In the genomic region with DNA sequence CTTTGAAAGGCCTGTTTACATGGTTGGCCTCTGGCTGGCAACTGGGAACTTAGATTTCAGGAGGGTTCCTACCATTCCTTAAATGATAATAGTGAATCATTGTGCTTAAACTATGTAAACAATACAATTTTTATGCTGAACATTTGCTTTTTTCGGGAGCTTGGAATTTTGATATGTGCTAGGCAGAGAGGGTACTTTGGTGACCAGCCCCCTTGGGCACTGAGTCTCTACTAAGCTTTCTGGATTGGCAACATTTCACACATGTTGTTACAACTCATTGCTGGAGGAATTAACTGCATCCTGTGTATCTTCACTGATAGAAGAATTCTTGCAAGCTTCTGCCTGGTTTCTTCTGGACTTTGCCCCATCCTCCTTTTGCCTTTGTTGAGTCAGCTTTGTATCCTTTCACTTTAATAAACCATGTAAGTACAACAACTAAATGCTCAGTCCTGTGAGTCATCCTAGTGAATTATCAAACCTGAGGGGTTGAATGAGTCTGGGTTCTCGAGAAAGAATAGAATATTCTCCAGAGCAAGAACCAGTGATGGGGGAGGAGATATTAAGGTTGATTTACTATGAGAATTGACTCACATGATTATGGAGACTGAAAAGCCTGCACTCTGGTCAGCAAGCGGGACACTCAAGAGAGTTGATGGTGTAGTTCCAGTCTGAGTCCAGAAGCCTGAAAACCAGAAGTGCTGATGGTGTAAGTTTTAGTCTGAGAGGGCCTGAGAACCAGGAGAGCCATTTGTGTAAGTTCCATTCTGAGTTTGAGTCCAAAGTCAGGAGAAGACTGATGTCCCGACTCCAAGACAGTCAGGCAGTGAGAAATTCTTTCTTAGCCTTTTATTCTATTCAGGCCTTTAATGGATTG, we compare ENCODE assay signal across 15 cellular contexts. TPM values are rescaled to one million over a fixed set of nuclear protein-coding genes. Genes with fewer than 3 reads are reported as not detected.
DNase-seq lines count a peak whose midpoint lies in the region; ATAC-seq and TF ChIP-seq lines count a peak whose summit lies in the region.
"Had no signal": no experiment of that assay in that cellular context is flagged by ENCODE, and none has a peak within 500 bp of the region (broad histone marks: within the 10 kb centered on the region; RNA-seq: fewer than 3 reads in every experiment).

No MANE protein-coding gene starts in this region.

- peaks cover 26% of the 10 kb centered on the region for H3K4me1 Mint-ChIP-seq in nephron

- no peaks in the 10 kb centered on the region for H3K27me3 ChIP-seq in Peyer's patch
- H3K27me3 ChIP-seq: upper lobe of left lung had no signal

- no peaks in the 10 kb centered on the region for H3K9me3 ChIP-seq in Peyer's patch
- H3K9me3 ChIP-seq: upper lobe of left lung had no signal

- no peak overlapping the region for H3K4me3 ChIP-seq in Peyer's patch
- H3K4me3 ChIP-seq: upper lobe of left lung had no signal

- H3K27ac ChIP-seq in Peyer's patch: peak overlapping the region in 3 of 4 donors; percentile 30 to 64 (median 48)
- no peak overlapping the region for H3K27ac ChIP-seq in substantia nigra (ENCODE audit: low read depth, low read length, poor library complexity, severe bottlenecking)
- H3K27ac ChIP-seq: upper lobe of left lung had no signal

- peaks cover 0 to 32% (median 0%) of the 10 kb centered on the region in 3 donors for H3K36me3 ChIP-seq in Peyer's patch

- peak overlapping the region; percentile 91 to 94 (median 92) for H3K27ac Mint-ChIP-seq in nephron
- H3K27ac Mint-ChIP-seq: activated CD4-positive, alpha-beta T cell treated with anti-CD3 and anti-CD28 coated beads, Interleukin-2, amount 10 ng/mL, durations not matched to agents 7 days and 5 days had no signal

- H3K4me1 ChIP-seq in Peyer's patch: peaks cover 0 to 16% (median 0%) of the 10 kb centered on the region in 4 donors

- TF ChIP-seq CTCF in Peyer's patch (IDR thresholded peaks at IDR 0.05) (no peak), nephron (IDR thresholded peaks at IDR 0.05; ENCODE audit: unreplicated experiment in 3 of 3) (no peak)

- peaks cover 26% of the 10 kb centered on the region for H3K36me3 Mint-ChIP-seq in nephron (ENCODE audit: low read depth)

- H3K27me3 Mint-ChIP-seq in nephron (ENCODE audit: low read depth): no peaks in the 10 kb centered on the region
- H3K27me3 Mint-ChIP-seq: activated CD4-positive, alpha-beta T cell treated with anti-CD3 and anti-CD28 coated beads, Interleukin-2, amount 10 ng/mL, durations not matched to agents 7 days and 5 days had no signal

- ATAC-seq in esophagus mucosa (peak; percentile 71), GM18520 (IDR thresholded peaks at IDR 0.05; ENCODE audit: unreplicated experiment) (no peak)
- ATAC-seq: Right ventricle myocardium inferior had no signal

- no peak for TF ChIP-seq POLR2A in Peyer's patch (IDR thresholded peaks at IDR 0.05)

- DNase-seq in DMS53 (lab: John Stamatoyannopoulos, UW) (peak; percentile 71), Peyer's patch (peak in 1 of 3 donors; percentile 65), substantia nigra (lab: John Stamatoyannopoulos, UW) (no peak)
- no peak for DNase-seq in activated CD4-positive, alpha-beta T cell treated with anti-CD3 and anti-CD28 coated beads, Interleukin-2, amount 50 U/mL, for 48 hours
- no peak for DNase-seq in activated CD4-positive, alpha-beta T cell treated with anti-CD3 and anti-CD28 coated beads for 48 hours
- DNase-seq: activated CD4-positive, alpha-beta T cell treated with anti-CD3 and anti-CD28 coated beads, Interleukin-2, amount 10 ng/mL, durations not matched to agents 7 days and 5 days; hippocampal formation; NCI-H2081 treated with DMSO at 0.1 percent for 48 hours; upper lobe of left lung had no signal

- H3K9me3 Mint-ChIP-seq in nephron: no peaks in the 10 kb centered on the region
- H3K9me3 Mint-ChIP-seq: brain had no signal

- no peak overlapping the region for H3K4me3 Mint-ChIP-seq in nephron
- H3K4me3 Mint-ChIP-seq: activated CD4-positive, alpha-beta T cell treated with anti-CD3 and anti-CD28 coated beads, Interleukin-2, amount 10 ng/mL, durations not matched to agents 7 days and 5 days; brain had no signal

RNA-seq across cellular contexts. Expression of a gene that starts 3.1 kb away (rescaled TPM):
- total RNA-seq in Peyer's patch (10 to 100 TPM; 10.1 to 26.1 (median 13.0) TPM), esophagus mucosa (0.44 TPM)

RNA-seq across cellular contexts. Expression of a gene that starts 13.6 kb away (rescaled TPM):
- 10 to 100 TPM; 45.1 to 99.0 (median 65.5) TPM for total RNA-seq in Peyer's patch
- 102 TPM for total RNA-seq in esophagus mucosa

RNA-seq across cellular contexts. Expression of a gene that starts 54.8 kb away (rescaled TPM):
- total RNA-seq in Peyer's patch: 10 to 100 TPM; 49.2 to 97.6 (median 80.9) TPM
- 14.9 TPM for total RNA-seq in esophagus mucosa

RNA-seq across cellular contexts. Expression of a gene that starts 57.0 kb away (rescaled TPM):
- total RNA-seq in Peyer's patch: not detected
- 0.20 TPM for total RNA-seq in esophagus mucosa
- total RNA-seq: activated CD4-positive, alpha-beta T cell treated with anti-CD3 and anti-CD28 coated beads, Interleukin-2, amount 10 ng/mL, durations not matched to agents 7 days and 5 days; H1; Right ventricle myocardium inferior had no signal
